11 cellular contexts compared by ENCODE assay signal in genomic region chr17:80751460-80752368, GRCh38.
DNase-seq lines count a peak whose midpoint lies in the region; ATAC-seq and TF ChIP-seq lines count a peak whose summit lies in the region.
"Had no signal": no experiment of that assay in that cellular context is flagged by ENCODE, and none has a peak within 500 bp of the region (broad histone marks: within the 10 kb centered on the region; RNA-seq: fewer than 3 reads in every experiment).

No MANE protein-coding gene starts in this region.

- H3K36me3 ChIP-seq in SJSA1 (peaks cover 23% of the 10 kb centered on the region), gastroesophageal sphincter (peaks cover 0 to 25% of the 10 kb centered on the region in 2 donors), prostate gland (no peaks in the 10 kb centered on the region), ascending aorta (peaks cover 8 to 11% of the 10 kb centered on the region in 2 donors)

- TF ChIP-seq EP300 in gastroesophageal sphincter (IDR thresholded peaks at IDR 0.05) = no peak

- intact Hi-C loops in prostate gland (cut with DNase I) (loop anchor here (1.0 kb wide), 1 partner anchor 22 kb away; no protein-coding TSS in a partner anchor), ascending aorta (cut with DNase I) (no loop called here)

- H3K27ac ChIP-seq in SJSA1 = peak overlapping the region; percentile 74
- H3K27ac ChIP-seq in gastroesophageal sphincter = peak overlapping the region in 3 of 4 donors; percentile 73 to 82 (median 81)
- peak overlapping the region; percentile 57 to 72 for H3K27ac ChIP-seq in prostate gland
- H3K27ac ChIP-seq in ascending aorta = no peak overlapping the region
- H3K27ac ChIP-seq: epithelial cell of prostate had no signal

- H3K4me1 ChIP-seq in SJSA1 (replicated peaks) = peaks cover 36% of the 10 kb centered on the region
- peaks cover 0 to 27% (median 2%) of the 10 kb centered on the region in 3 donors for H3K4me1 ChIP-seq in gastroesophageal sphincter
- H3K4me1 ChIP-seq in prostate gland (replicated peaks) = no peaks in the 10 kb centered on the region
- no peaks in the 10 kb centered on the region for H3K4me1 ChIP-seq in ascending aorta

- no peaks in the 10 kb centered on the region for H3K27me3 ChIP-seq in SJSA1 (replicated peaks)
- H3K27me3 ChIP-seq in gastroesophageal sphincter = no peaks in the 10 kb centered on the region
- no peaks in the 10 kb centered on the region for H3K27me3 ChIP-seq in prostate gland (replicated peaks; ENCODE audit: insufficient read depth)
- H3K27me3 ChIP-seq in ascending aorta = no peaks in the 10 kb centered on the region

- DNase-seq in G401 (ENCODE audit: low spot score) (peak; percentile 33), SJSA1 (ENCODE audit: low read depth in 1 of 2, low spot score in 2 of 2) (peak; percentile 87 to 97), prostate gland (ENCODE audit: low spot score) (no peak), NCI-H774 (lab: John Stamatoyannopoulos, UW) (no peak), ascending aorta (ENCODE audit: low spot score in 2 of 2) (no peak)
- DNase-seq: NCI-H146, small intestine had no signal

- in situ Hi-C loops in G401 (cut with HindIII; ENCODE audit: low sequenced_read_pairs) = no loop called here

- H3K4me3 ChIP-seq in SJSA1 = no peak overlapping the region
- no peak overlapping the region for H3K4me3 ChIP-seq in gastroesophageal sphincter
- no peak overlapping the region for H3K4me3 ChIP-seq in prostate gland
- no peak overlapping the region for H3K4me3 ChIP-seq in ascending aorta

- H3K9me3 ChIP-seq in SJSA1 (replicated peaks) = no peaks in the 10 kb centered on the region
- H3K9me3 ChIP-seq in gastroesophageal sphincter = no peaks in the 10 kb centered on the region
- H3K9me3 ChIP-seq in prostate gland = no peaks in the 10 kb centered on the region
- no peaks in the 10 kb centered on the region for H3K9me3 ChIP-seq in ascending aorta

- TF ChIP-seq POLR2A in gastroesophageal sphincter (IDR thresholded peaks at IDR 0.05) = no peak
- no peak for TF ChIP-seq POLR2A in prostate gland (IDR thresholded peaks at IDR 0.05)

- WGBS in gastroesophageal sphincter (ENCODE audit: low coverage in 1 of 2), 2 donors = 53 to 77% methylated on average over 16 to 19 of the region's 20 CpGs
- 52% methylated on average over 20 of the region's 20 CpGs for WGBS in prostate gland

- TF ChIP-seq CTCF in gastroesophageal sphincter (IDR thresholded peaks at IDR 0.05) (no peak), prostate gland (IDR thresholded peaks at IDR 0.05) (no peak), ascending aorta (IDR thresholded peaks at IDR 0.05) (no peak)

- peak; percentile 79 for ATAC-seq in gastroesophageal sphincter
- ATAC-seq in GM21390 (IDR thresholded peaks at IDR 0.05; ENCODE audit: unreplicated experiment) = no peak
- ATAC-seq in HG03175 (IDR thresholded peaks at IDR 0.05; ENCODE audit: unreplicated experiment) = no peak

Comparison
In these comparisons a context has a peak if more than half of its experiments do, and no peak if none do; other contexts are left out.
1. DNase-seq: peak in G401 (single experiment) and SJSA1 (2 of 2); none in prostate gland (single experiment), NCI-H774 (single experiment) and ascending aorta (0 of 2).
2. H3K27ac ChIP-seq: peak in SJSA1 (single experiment), gastroesophageal sphincter (3 of 4) and prostate gland (2 of 2); none in ascending aorta (0 of 2).